Comparison of ENCODE assay signal across 3 cellular contexts in the genomic region with DNA sequence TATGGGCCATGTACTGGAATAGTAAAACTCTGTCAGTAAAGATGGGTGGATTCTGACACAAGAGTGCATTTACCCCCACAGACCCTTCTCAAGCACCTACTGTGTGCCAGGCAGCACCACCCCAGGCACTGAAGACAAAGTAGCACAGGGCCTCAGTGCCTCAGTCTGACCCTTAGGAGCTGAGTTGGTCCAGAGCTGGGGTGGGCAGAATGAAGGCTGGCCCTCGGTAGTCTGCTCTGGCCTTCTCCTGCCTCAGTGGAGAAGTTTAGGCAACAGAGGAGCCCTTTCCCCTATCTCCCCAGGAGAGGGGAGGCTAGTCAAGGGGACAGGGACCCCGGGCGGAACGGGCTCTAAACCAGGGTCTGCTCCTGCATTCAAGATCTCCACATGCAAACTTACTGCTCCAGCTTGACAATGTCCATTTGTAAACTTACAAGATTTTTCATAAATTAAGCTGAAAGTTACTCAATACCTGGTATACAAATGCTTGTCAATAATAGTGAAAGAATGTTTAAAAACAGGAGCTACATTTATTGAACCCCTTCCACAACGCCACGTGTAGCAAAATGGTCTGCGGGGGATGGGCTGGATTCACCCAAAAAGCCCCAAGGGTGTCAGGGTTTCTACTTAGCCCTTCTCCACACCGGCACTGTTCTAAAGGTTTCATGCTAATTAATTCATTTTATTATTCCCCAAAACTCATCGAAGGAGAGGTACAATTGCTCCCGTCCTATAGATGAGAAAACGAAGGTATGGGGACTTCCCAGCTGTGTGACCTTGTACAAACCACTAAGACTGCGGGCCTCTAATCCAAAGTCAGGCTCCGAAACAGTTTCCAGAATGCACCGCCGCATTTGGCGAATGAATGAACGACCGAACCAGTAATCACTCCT.
A peak's percentile ranks its signal among the peaks of the same experiment; 100 is the strongest.
TF ChIP-seq lines count a peak whose summit lies in the region.

No MANE protein-coding gene starts in this region.

TF ChIP-seq in SK-N-SH, 30 proteins besides CTCF, POLR2A, EP300 and RAD21:
- TF ChIP-seq GATA2 (CRISPR knock-in tag; IDR thresholded peaks at IDR 0.05) (no peak), MXI1 (IDR thresholded peaks at IDR 0.05; ENCODE audit: low read depth, low read length) (peak; percentile 34; the same call in 1 of the 2 replicates)

TF ChIP-seq in SK-N-SH treated with all-trans-retinoic acid at 6 μM for 48 hours, 23 proteins besides CTCF, POLR2A, EP300 and RAD21:
- TF ChIP-seq BACH2 (CRISPR knock-in tag; IDR thresholded peaks at IDR 0.05; ENCODE audit: borderline replicate concordance) (no peak), TOX (CRISPR knock-in tag; IDR thresholded peaks at IDR 0.05; ENCODE audit: borderline replicate concordance) (no peak), CSDC2 (CRISPR knock-in tag; IDR thresholded peaks at IDR 0.05) (no peak), ZNF565 (CRISPR knock-in tag; conservative IDR thresholded peaks at IDR 0.05; ENCODE audit: low read depth) (no peak), ZC3H10 (CRISPR knock-in tag; IDR thresholded peaks at IDR 0.05) (no peak), ZNF70 (CRISPR knock-in tag; IDR thresholded peaks at IDR 0.05) (no peak), ESRRG (CRISPR knock-in tag; IDR thresholded peaks at IDR 0.05) (no peak), ZFP30 (CRISPR knock-in tag; IDR thresholded peaks at IDR 0.05) (no peak), ZNF8 (CRISPR knock-in tag; IDR thresholded peaks at IDR 0.05) (no peak)
- TF ChIP-seq, protein P1, sequence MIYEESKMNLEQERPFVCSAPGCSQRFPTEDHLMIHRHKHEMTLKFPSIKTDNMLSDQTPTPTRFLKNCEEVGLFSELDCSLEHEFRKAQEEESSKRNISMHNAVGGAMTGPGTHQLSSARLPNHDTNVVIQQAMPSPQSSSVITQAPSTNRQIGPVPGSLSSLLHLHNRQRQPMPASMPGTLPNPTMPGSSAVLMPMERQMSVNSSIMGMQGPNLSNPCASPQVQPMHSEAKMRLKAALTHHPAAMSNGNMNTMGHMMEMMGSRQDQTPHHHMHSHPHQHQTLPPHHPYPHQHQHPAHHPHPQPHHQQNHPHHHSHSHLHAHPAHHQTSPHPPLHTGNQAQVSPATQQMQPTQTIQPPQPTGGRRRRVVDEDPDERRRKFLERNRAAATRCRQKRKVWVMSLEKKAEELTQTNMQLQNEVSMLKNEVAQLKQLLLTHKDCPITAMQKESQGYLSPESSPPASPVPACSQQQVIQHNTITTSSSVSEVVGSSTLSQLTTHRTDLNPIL (CRISPR knock-in tag; IDR thresholded peaks at IDR 0.05; ENCODE audit: low read depth), result no peak
- TF ChIP-seq, protein P2, sequence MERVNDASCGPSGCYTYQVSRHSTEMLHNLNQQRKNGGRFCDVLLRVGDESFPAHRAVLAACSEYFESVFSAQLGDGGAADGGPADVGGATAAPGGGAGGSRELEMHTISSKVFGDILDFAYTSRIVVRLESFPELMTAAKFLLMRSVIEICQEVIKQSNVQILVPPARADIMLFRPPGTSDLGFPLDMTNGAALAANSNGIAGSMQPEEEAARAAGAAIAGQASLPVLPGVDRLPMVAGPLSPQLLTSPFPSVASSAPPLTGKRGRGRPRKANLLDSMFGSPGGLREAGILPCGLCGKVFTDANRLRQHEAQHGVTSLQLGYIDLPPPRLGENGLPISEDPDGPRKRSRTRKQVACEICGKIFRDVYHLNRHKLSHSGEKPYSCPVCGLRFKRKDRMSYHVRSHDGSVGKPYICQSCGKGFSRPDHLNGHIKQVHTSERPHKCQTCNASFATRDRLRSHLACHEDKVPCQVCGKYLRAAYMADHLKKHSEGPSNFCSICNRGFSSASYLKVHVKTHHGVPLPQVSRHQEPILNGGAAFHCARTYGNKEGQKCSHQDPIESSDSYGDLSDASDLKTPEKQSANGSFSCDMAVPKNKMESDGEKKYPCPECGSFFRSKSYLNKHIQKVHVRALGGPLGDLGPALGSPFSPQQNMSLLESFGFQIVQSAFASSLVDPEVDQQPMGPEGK (CRISPR knock-in tag; IDR thresholded peaks at IDR 0.05; ENCODE audit: borderline replicate concordance), result no peak
- TF ChIP-seq, protein P3, sequence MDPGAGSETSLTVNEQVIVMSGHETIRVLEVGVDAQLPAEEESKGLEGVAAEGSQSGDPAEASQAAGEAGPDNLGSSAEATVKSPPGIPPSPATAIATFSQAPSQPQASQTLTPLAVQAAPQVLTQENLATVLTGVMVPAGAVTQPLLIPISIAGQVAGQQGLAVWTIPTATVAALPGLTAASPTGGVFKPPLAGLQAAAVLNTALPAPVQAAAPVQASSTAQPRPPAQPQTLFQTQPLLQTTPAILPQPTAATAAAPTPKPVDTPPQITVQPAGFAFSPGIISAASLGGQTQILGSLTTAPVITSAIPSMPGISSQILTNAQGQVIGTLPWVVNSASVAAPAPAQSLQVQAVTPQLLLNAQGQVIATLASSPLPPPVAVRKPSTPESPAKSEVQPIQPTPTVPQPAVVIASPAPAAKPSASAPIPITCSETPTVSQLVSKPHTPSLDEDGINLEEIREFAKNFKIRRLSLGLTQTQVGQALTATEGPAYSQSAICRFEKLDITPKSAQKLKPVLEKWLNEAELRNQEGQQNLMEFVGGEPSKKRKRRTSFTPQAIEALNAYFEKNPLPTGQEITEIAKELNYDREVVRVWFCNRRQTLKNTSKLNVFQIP (CRISPR knock-in tag; IDR thresholded peaks at IDR 0.05; ENCODE audit: borderline replicate concordance, low read depth), result no peak

TF ChIP-seq in K562, 482 proteins besides CTCF, POLR2A, EP300 and RAD21:
- TF ChIP-seq ZKSCAN1 (IDR thresholded peaks at IDR 0.05; ENCODE audit: low read depth, low read length), result peak; percentile 95
- TF ChIP-seq, protein P4, sequence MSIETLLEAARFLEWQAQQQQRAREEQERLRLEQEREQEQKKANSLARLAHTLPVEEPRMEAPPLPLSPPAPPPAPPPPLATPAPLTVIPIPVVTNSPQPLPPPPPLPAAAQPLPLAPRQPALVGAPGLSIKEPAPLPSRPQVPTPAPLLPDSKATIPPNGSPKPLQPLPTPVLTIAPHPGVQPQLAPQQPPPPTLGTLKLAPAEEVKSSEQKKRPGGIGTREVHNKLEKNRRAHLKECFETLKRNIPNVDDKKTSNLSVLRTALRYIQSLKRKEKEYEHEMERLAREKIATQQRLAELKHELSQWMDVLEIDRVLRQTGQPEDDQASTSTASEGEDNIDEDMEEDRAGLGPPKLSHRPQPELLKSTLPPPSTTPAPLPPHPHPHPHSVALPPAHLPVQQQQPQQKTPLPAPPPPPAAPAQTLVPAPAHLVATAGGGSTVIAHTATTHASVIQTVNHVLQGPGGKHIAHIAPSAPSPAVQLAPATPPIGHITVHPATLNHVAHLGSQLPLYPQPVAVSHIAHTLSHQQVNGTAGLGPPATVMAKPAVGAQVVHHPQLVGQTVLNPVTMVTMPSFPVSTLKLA (conservative IDR thresholded peaks at IDR 0.05), result peak; percentile 59 to 70; a peak in 3 of 4 replicates
- 0 out of 2 replicates have a peak, but pooled peaks have one; percentile 44 for TF ChIP-seq NFRKB (IDR thresholded peaks at IDR 0.05; ENCODE audit: low read depth)
- TF ChIP-seq DIDO1 (tag; IDR thresholded peaks at IDR 0.05; ENCODE audit: low read depth), result no peak
- no peak for TF ChIP-seq DACH1 (IDR thresholded peaks at IDR 0.05; ENCODE audit: partially characterized antibody)
- peak; percentile 32; the same call in 1 of the 2 replicates for TF ChIP-seq ZBTB7A (IDR thresholded peaks at IDR 0.05; ENCODE audit: borderline replicate concordance, control insufficient read depth, low read depth, low read length)
- TF ChIP-seq, protein P5, sequence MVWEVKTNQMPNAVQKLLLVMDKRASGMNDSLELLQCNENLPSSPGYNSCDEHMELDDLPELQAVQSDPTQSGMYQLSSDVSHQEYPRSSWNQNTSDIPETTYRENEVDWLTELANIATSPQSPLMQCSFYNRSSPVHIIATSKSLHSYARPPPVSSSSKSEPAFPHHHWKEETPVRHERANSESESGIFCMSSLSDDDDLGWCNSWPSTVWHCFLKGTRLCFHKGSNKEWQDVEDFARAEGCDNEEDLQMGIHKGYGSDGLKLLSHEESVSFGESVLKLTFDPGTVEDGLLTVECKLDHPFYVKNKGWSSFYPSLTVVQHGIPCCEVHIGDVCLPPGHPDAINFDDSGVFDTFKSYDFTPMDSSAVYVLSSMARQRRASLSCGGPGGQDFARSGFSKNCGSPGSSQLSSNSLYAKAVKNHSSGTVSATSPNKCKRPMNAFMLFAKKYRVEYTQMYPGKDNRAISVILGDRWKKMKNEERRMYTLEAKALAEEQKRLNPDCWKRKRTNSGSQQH (CRISPR knock-in tag; IDR thresholded peaks at IDR 0.05), result 0 out of 2 replicates have a peak, but pooled peaks have one; percentile 24
- no peak for TF ChIP-seq PPARD (CRISPR knock-in tag; IDR thresholded peaks at IDR 0.05)
- TF ChIP-seq, protein P6, sequence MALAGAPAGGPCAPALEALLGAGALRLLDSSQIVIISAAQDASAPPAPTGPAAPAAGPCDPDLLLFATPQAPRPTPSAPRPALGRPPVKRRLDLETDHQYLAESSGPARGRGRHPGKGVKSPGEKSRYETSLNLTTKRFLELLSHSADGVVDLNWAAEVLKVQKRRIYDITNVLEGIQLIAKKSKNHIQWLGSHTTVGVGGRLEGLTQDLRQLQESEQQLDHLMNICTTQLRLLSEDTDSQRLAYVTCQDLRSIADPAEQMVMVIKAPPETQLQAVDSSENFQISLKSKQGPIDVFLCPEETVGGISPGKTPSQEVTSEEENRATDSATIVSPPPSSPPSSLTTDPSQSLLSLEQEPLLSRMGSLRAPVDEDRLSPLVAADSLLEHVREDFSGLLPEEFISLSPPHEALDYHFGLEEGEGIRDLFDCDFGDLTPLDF (CRISPR knock-in tag; IDR thresholded peaks at IDR 0.05), result 0 out of 2 replicates have a peak, but pooled peaks have one; percentile 10
- TF ChIP-seq EP400 (IDR thresholded peaks at IDR 0.05), result peak; percentile 40; the same call in 1 of the 2 replicates
- 0 out of 4 replicates have a peak, but pooled peaks of 1 of the 2 experiments have one; percentile 36 for TF ChIP-seq HDAC1 (IDR thresholded peaks at IDR 0.05)
- 0 out of 2 replicates have a peak, but pooled peaks have one; percentile 32 for TF ChIP-seq ZNF232 (CRISPR knock-in tag; IDR thresholded peaks at IDR 0.05)
- TF ChIP-seq RAD51 (IDR thresholded peaks at IDR 0.05; ENCODE audit: borderline replicate concordance, low read depth), result 0 out of 2 replicates have a peak, but pooled peaks have one; percentile 8
- TF ChIP-seq ETV1 (tag; conservative IDR thresholded peaks at IDR 0.05; ENCODE audit: low read depth), result no peak
- TF ChIP-seq E2F3 (CRISPR knock-in tag; IDR thresholded peaks at IDR 0.05), result no peak
- TF ChIP-seq ZNF507 (tag; conservative IDR thresholded peaks at IDR 0.05), result no peak
TF ChIP-seq in K562: peak in this region for 10.
